ENCODE assay signal across 26 cellular contexts in genomic region chr3:106920609-106921008, GRCh38.
DNase-seq lines count a peak whose midpoint lies in the region; ATAC-seq, FAIRE-seq and TF ChIP-seq lines count a peak whose summit lies in the region.
"Had no signal": no experiment of that assay in that cellular context is flagged by ENCODE, and none has a peak within 500 bp of the region (broad histone marks: within the 10 kb centered on the region; RNA-seq: fewer than 3 reads in every experiment).

No MANE protein-coding gene starts in this region.

- no peak overlapping the region for H2BK20ac ChIP-seq in IMR-90 (ENCODE audit: low read depth, low read length)

- no peak for DNase-seq in A549 (ENCODE audit: low read depth in 1 of 2, low spot score in 1 of 2)
- no peak for DNase-seq in IMR-90
- DNase-seq in K562 (ENCODE audit: extremely low read depth in 1 of 4, low spot score in 3 of 4) = no peak
- no peak for DNase-seq in kidney
- no peak for DNase-seq in UCSD-AML1 (lab: John Stamatoyannopoulos, UW; ENCODE audit: unreplicated experiment)
- no peak for DNase-seq in mesenteric fat pad (ENCODE audit: low spot score)
- DNase-seq: 8988T; AML-193; Caco-2; Calu3; CD4-positive, alpha-beta T cell; CD8-positive, alpha-beta T cell; DMS153; DMS53; DMS79; DND-41; EL; GDM1 had no signal

- H2AK5ac ChIP-seq in IMR-90 (ENCODE audit: low read depth, low read length) = no peak overlapping the region

- no peak overlapping the region for H4K91ac ChIP-seq in IMR-90 (ENCODE audit: insufficient read depth, low read depth, low read length)

- FAIRE-seq in A549 (lab: Jason Lieb, UNC) (no peak), K562 (lab: Jason Lieb, UNC) (no peak), kidney (lab: Jason Lieb, UNC) (peak; percentile 17)
- FAIRE-seq: A204.1, D721Med, GM12878, GM12892, GM18507 had no signal

- H2BK15ac ChIP-seq in IMR-90 (ENCODE audit: low read depth, low read length) = no peak overlapping the region

- H3K36me3 ChIP-seq in IMR-90 (ENCODE audit: control insufficient read depth, insufficient read depth, low read length) (no peaks in the 10 kb centered on the region), K562 (ENCODE audit: control insufficient read depth, insufficient read depth, low read length) (no peaks in the 10 kb centered on the region), kidney (ENCODE audit: control insufficient read depth in 1 of 2, insufficient read depth in 2 of 2, low read length in 2 of 2) (no peaks in the 10 kb centered on the region)
- H3K36me3 ChIP-seq: BLaER1 treated with 17β-estradiol and CSF1 and Interleukin-3, amounts not matched to agents 10 nM and 100 nM had no signal

- no peak overlapping the region for H3K18ac ChIP-seq in IMR-90 (ENCODE audit: low read depth, low read length)

- H3K27me3 ChIP-seq in IMR-90 (ENCODE audit: control insufficient read depth, insufficient read depth, low read length) = no peaks in the 10 kb centered on the region
- H3K27me3 ChIP-seq in K562 (ENCODE audit: control insufficient read depth in 2 of 2, insufficient read depth in 2 of 2, low read length in 2 of 2) = no peaks in the 10 kb centered on the region
- H3K27me3 ChIP-seq: BLaER1 treated with 17β-estradiol and CSF1 and Interleukin-3, amounts not matched to agents 10 nM and 100 nM had no signal

- TF ChIP-seq POLR2A in A549 (IDR thresholded peaks at IDR 0.05; ENCODE audit: low read length) = no peak
- no peak for TF ChIP-seq POLR2A in IMR-90 (IDR thresholded peaks at IDR 0.05; ENCODE audit: low read depth, low read length)
- TF ChIP-seq POLR2A in K562 (conservative IDR thresholded peaks at IDR 0.05) = no peak

- TF ChIP-seq EP300 in A549 (IDR thresholded peaks at IDR 0.05) (no peak), K562 (IDR thresholded peaks at IDR 0.05; ENCODE audit: low read length) (no peak)

- no peak overlapping the region for H4K8ac ChIP-seq in IMR-90 (ENCODE audit: low read depth in 2 of 2, low read length in 2 of 2)

- H3K4me1 ChIP-seq in A549 (no peaks in the 10 kb centered on the region), IMR-90 (ENCODE audit: control insufficient read depth, insufficient read depth, low read length) (no peaks in the 10 kb centered on the region), K562 (replicated peaks in 1 of 2; ENCODE audit: control insufficient read depth in 2 of 2, insufficient read depth in 2 of 2, low read length in 2 of 2) (no peaks in the 10 kb centered on the region), kidney (ENCODE audit: control insufficient read depth in 1 of 2, insufficient read depth in 1 of 2, low read depth in 1 of 2, low read length in 2 of 2) (no peaks in the 10 kb centered on the region)
- H3K4me1 ChIP-seq: BLaER1 treated with 17β-estradiol and CSF1 and Interleukin-3, amounts not matched to agents 10 nM and 100 nM; Caco-2 had no signal

- no peak for TF ChIP-seq CTCF in A549 (IDR thresholded peaks at IDR 0.05)
- no peak for TF ChIP-seq CTCF in IMR-90 (conservative IDR thresholded peaks at IDR 0.05; ENCODE audit: low read depth, low read length)
- TF ChIP-seq CTCF in K562 (IDR thresholded peaks at IDR 0.05 in 2 of 3, conservative IDR thresholded peaks at IDR 0.05 in 1 of 3; ENCODE audit: insufficient read depth in 2 of 3, low read depth in 1 of 3, low read length in 3 of 3) = no peak
- TF ChIP-seq CTCF in kidney (IDR thresholded peaks at IDR 0.05; ENCODE audit: borderline replicate concordance, extremely low read depth, insufficient read depth) = no peak

- no peak overlapping the region for H2BK5ac ChIP-seq in IMR-90 (ENCODE audit: low read depth, low read length, poor library complexity, severe bottlenecking)

- 38% methylated on average over 3 of the region's 3 CpGs for WGBS in A549 (ENCODE audit: missing lambda C conversion rate)
- no CpG with 5 or more reads among the region's 3 CpGs for WGBS in IMR-90 (ENCODE audit: extremely low coverage in 2 of 2, insufficient read length in 1 of 2), 2 experiments
- WGBS in K562 (ENCODE audit: insufficient coverage, low coverage, missing lambda C conversion rate) = 3% methylated on average over 3 of the region's 3 CpGs

- H3K9me1 ChIP-seq in IMR-90 (ENCODE audit: insufficient read depth, low read length) (no peaks in the 10 kb centered on the region), K562 (ENCODE audit: control insufficient read depth, insufficient read depth, low read length) (no peaks in the 10 kb centered on the region)

- CTCF ChIA-PET in A549 (lab: Yijun Ruan, JAX) = no interaction called here
- CTCF ChIA-PET in IMR-90 (lab: Yijun Ruan, JAX) = no interaction called here
- CTCF ChIA-PET in K562 (lab: Yijun Ruan, JAX; ENCODE audit: low intra/inter-chr PET ratio) = no interaction called here

- no peak overlapping the region for H3K4me3 ChIP-seq in A549
- H3K4me3 ChIP-seq in IMR-90 (ENCODE audit: insufficient read depth, low read depth, low read length) = no peak overlapping the region
- no peak overlapping the region for H3K4me3 ChIP-seq in K562
- no peak overlapping the region for H3K4me3 ChIP-seq in kidney (ENCODE audit: low read length in 2 of 2)
- H3K4me3 ChIP-seq: BLaER1 treated with 17β-estradiol and CSF1 and Interleukin-3, amounts not matched to agents 10 nM and 100 nM; GM12878 had no signal

- H2AFZ ChIP-seq in IMR-90 (replicated peaks; ENCODE audit: low read length, poor library complexity) (no peak overlapping the region), K562 (ENCODE audit: low read depth, low read length) (no peak overlapping the region)

- no peak overlapping the region for H2AK9ac ChIP-seq in IMR-90 (replicated peaks; ENCODE audit: low read depth, low read length, poor library complexity)

- H3K79me2 ChIP-seq in K562 (ENCODE audit: control insufficient read depth, insufficient read depth, low read length) = no peaks in the 10 kb centered on the region

- BruUV-seq in IMR-90 (replicated peaks; lab: Mats Ljungman, UMichigan) (no TSS peak), K562 (replicated peaks; lab: Mats Ljungman, UMichigan) (no TSS peak)

- H3K4me2 ChIP-seq in A549 (no peak overlapping the region), IMR-90 (ENCODE audit: low read depth, low read length) (no peak overlapping the region), K562 (ENCODE audit: insufficient read depth, low read length) (no peak overlapping the region)
- H3K4me2 ChIP-seq: BLaER1 treated with 17β-estradiol and CSF1 and Interleukin-3, amounts not matched to agents 10 nM and 100 nM had no signal

- H3K9me3 ChIP-seq in A549 (no peaks in the 10 kb centered on the region), IMR-90 (ENCODE audit: control insufficient read depth, insufficient read depth, low read length) (no peaks in the 10 kb centered on the region), K562 (replicated peaks; ENCODE audit: control insufficient read depth, insufficient read depth, low read depth, low read length) (no peaks in the 10 kb centered on the region), kidney (ENCODE audit: control insufficient read depth in 1 of 2, low read length in 2 of 2) (no peaks in the 10 kb centered on the region)
- H3K9me3 ChIP-seq: BLaER1 treated with 17β-estradiol and CSF1 and Interleukin-3, amounts not matched to agents 10 nM and 100 nM; Caco-2 had no signal

- in situ Hi-C loops in IMR-90 (cut with MboI; ENCODE audit: low sequenced_read_pairs) = no loop called here
- in situ Hi-C loops in K562 (cut with MboI) = no loop called here

- H3K14ac ChIP-seq in IMR-90 (replicated peaks; ENCODE audit: low read depth, low read length) = no peak overlapping the region

- H2BK120ac ChIP-seq in IMR-90 (ENCODE audit: low read depth, low read length) = no peak overlapping the region

- H4K20me1 ChIP-seq in IMR-90 (ENCODE audit: insufficient read depth, low read length) (no peaks in the 10 kb centered on the region), K562 (replicated peaks; ENCODE audit: control insufficient read depth, insufficient read depth, low read length) (no peaks in the 10 kb centered on the region)
- H4K20me1 ChIP-seq: BLaER1 treated with 17β-estradiol and CSF1 and Interleukin-3, amounts not matched to agents 10 nM and 100 nM had no signal

- dilution Hi-C loops in IMR-90 (cut with HindIII; ENCODE audit: low sequenced_read_pairs, unreplicated experiment) = no loop called here

- H3K9ac ChIP-seq in IMR-90 (ENCODE audit: low read depth, low read length) (no peak overlapping the region), K562 (ENCODE audit: insufficient read depth in 1 of 2, low read depth in 2 of 2, low read length in 2 of 2) (no peak overlapping the region), kidney (ENCODE audit: low read length in 2 of 2) (no peak overlapping the region)
- H3K9ac ChIP-seq: BLaER1 treated with 17β-estradiol and CSF1 and Interleukin-3, amounts not matched to agents 10 nM and 100 nM had no signal

- POLR2A ChIA-PET in A549 (lab: Yijun Ruan, JAX) = no interaction called here
- POLR2A ChIA-PET in IMR-90 (lab: Charles Lee; ENCODE audit: unreplicated experiment) = no interaction called here
- POLR2A ChIA-PET in K562 (lab: Yijun Ruan, JAX) = no interaction called here

- H3K23ac ChIP-seq in IMR-90 (ENCODE audit: low read depth, low read length) = no peak overlapping the region

- no peak for ATAC-seq in A549
- ATAC-seq in IMR-90 (ENCODE audit: low read depth) = no peak
- ATAC-seq in K562 = no peak
- ATAC-seq in HG03045 (IDR thresholded peaks at IDR 0.05; ENCODE audit: unreplicated experiment) = no peak
- ATAC-seq: CD8-positive, alpha-beta T cell; GM12878 had no signal

- no peak overlapping the region for H4K5ac ChIP-seq in IMR-90 (ENCODE audit: low read depth, low read length)

- H3K4ac ChIP-seq in IMR-90 (ENCODE audit: low read depth, low read length) = no peak overlapping the region

- H3K27ac ChIP-seq in A549 (no peak overlapping the region), IMR-90 (ENCODE audit: insufficient read depth, low read length) (no peak overlapping the region), K562 (ENCODE audit: extremely low read depth, low read depth, low read length) (no peak overlapping the region), kidney (ENCODE audit: low read depth in 2 of 2, low read length in 2 of 2) (no peak overlapping the region)
- H3K27ac ChIP-seq: BLaER1 treated with 17β-estradiol and CSF1 and Interleukin-3, amounts not matched to agents 10 nM and 100 nM; C4-2B had no signal

- TF ChIP-seq RAD21 in A549 (conservative IDR thresholded peaks at IDR 0.05 in 1 of 2, IDR thresholded peaks at IDR 0.05 in 1 of 2) (no peak), IMR-90 (IDR thresholded peaks at IDR 0.05; ENCODE audit: low read length) (no peak), K562 (CRISPR knock-in tag; conservative IDR thresholded peaks at IDR 0.05 in 1 of 2, IDR thresholded peaks at IDR 0.05 in 1 of 2) (no peak)

- no peak overlapping the region for H3K56ac ChIP-seq in IMR-90 (ENCODE audit: extremely low read depth, insufficient read depth, low read length)

- intact Hi-C loops in IMR-90 (cut with micrococcal nuclease) (no loop called here), K562 (cut with micrococcal nuclease) (no loop called here), kidney (cut with DNase I) (no loop called here)

- no peaks in the 10 kb centered on the region for H3K79me1 ChIP-seq in IMR-90 (ENCODE audit: low read depth in 1 of 2, low read length in 2 of 2)

TF ChIP-seq in A549, 52 proteins besides CTCF, POLR2A, EP300 and RAD21 (continues in another document):
- TF ChIP-seq CEBPB (IDR thresholded peaks at IDR 0.05) = no peak

TF ChIP-seq in K562, 482 proteins besides CTCF, POLR2A, EP300 and RAD21 (continues in another document):
- TF ChIP-seq ZNF316 (IDR thresholded peaks at IDR 0.05) = 0 out of 2 replicates have a peak, but pooled peaks have one; percentile 27

Comparison
In these comparisons a context has a peak if more than half of its experiments do, and no peak if none do; other contexts are left out.
1. Of the 35 proteins assayed by ChIP-seq in both K562 and A549: peak only in K562: none; only in A549: MAFK; in both: none; in neither: 34.